ENCODE assay signal across 8 cellular contexts in genomic region chr10:29610331-29610730, GRCh38. TPM values are rescaled to one million over a fixed set of nuclear protein-coding genes. Genes with fewer than 3 reads are reported as not detected.
DNase-seq lines count a peak whose midpoint lies in the region; ATAC-seq and TF ChIP-seq lines count a peak whose summit lies in the region.
"Not testable (repeated sequence)": the region's sequence is repeated elsewhere in the genome, so short reads cannot be mapped to it uniquely, and the experiment has no call there.

No MANE protein-coding gene starts in this region.

- not testable (repeated sequence) for H3K4me3 ChIP-seq in left ventricle myocardium inferior; gastrocnemius medialis; stomach smooth muscle (ENCODE audit: low read length in 2 of 2)

- TF ChIP-seq POLR2A in gastrocnemius medialis (IDR thresholded peaks at IDR 0.05) = not testable (repeated sequence)

- not testable (repeated sequence) for ATAC-seq in T-helper 17 cell, gastrocnemius medialis

- H3K27ac ChIP-seq in left ventricle myocardium inferior (replicated peaks) (peak overlapping the region; percentile 69), gastrocnemius medialis (peak overlapping the region; percentile 95 to 96 (median 96)), stomach smooth muscle (ENCODE audit: low read length) (peak overlapping the region; percentile 53)

- TF ChIP-seq CTCF in endothelial cell (IDR thresholded peaks at IDR 0.05; ENCODE audit: unreplicated experiment); left ventricle myocardium inferior (IDR thresholded peaks at IDR 0.05; ENCODE audit: borderline replicate concordance); nephron progenitor cell (IDR thresholded peaks at IDR 0.05); progenitor cell of endocrine pancreas (IDR thresholded peaks at IDR 0.05; ENCODE audit: unreplicated experiment); gastrocnemius medialis (IDR thresholded peaks at IDR 0.05 in 4 of 5, conservative IDR thresholded peaks at IDR 0.05 in 1 of 5); type B pancreatic cell (conservative IDR thresholded peaks at IDR 0.05): not testable (repeated sequence)

- not testable (repeated sequence) for DNase-seq in T-helper 17 cell; endothelial cell (ENCODE audit: low spot score); left ventricle myocardium inferior; nephron progenitor cell; progenitor cell of endocrine pancreas (ENCODE audit: low spot score, unreplicated experiment); gastrocnemius medialis
- DNase-seq in type B pancreatic cell (ENCODE audit: extremely low spot score, unreplicated experiment) = peak; percentile 1

- H3K4me1 ChIP-seq in left ventricle myocardium inferior (peaks cover 73% of the 10 kb centered on the region), gastrocnemius medialis (peaks cover 80 to 86% of the 10 kb centered on the region in 2 donors), stomach smooth muscle (ENCODE audit: control insufficient read depth, insufficient read depth, low read length) (peaks cover 58% of the 10 kb centered on the region)

- not testable (repeated sequence) for H3K36me3 Mint-ChIP-seq in T-helper 17 cell (ENCODE audit: low read depth)
- H3K36me3 Mint-ChIP-seq in endothelial cell (ENCODE audit: low read depth, unreplicated experiment) = peaks cover 30% of the 10 kb centered on the region
- H3K36me3 Mint-ChIP-seq in nephron progenitor cell (ENCODE audit: low read depth) = peaks cover 36% of the 10 kb centered on the region
- H3K36me3 Mint-ChIP-seq in progenitor cell of endocrine pancreas (ENCODE audit: insufficient read depth) = peaks cover 15% of the 10 kb centered on the region
- H3K36me3 Mint-ChIP-seq in type B pancreatic cell = peaks cover 40% of the 10 kb centered on the region

- not testable (repeated sequence) for H3K9ac ChIP-seq in stomach smooth muscle (ENCODE audit: low read length in 2 of 2)

- H3K4me3 Mint-ChIP-seq in T-helper 17 cell; nephron progenitor cell; progenitor cell of endocrine pancreas (ENCODE audit: low read depth): not testable (repeated sequence)
- H3K4me3 Mint-ChIP-seq in endothelial cell (ENCODE audit: unreplicated experiment) (peak overlapping the region; percentile 74), type B pancreatic cell (peak overlapping the region; percentile 8)

- not testable (repeated sequence) for H3K36me3 ChIP-seq in left ventricle myocardium inferior, gastrocnemius medialis
- H3K36me3 ChIP-seq in stomach smooth muscle (ENCODE audit: control insufficient read depth in 2 of 2, insufficient read depth in 2 of 2, low read length in 2 of 2) = peaks cover 8 to 12% of the 10 kb centered on the region in 2 donors

- H3K27me3 Mint-ChIP-seq in T-helper 17 cell; endothelial cell (ENCODE audit: unreplicated experiment); nephron progenitor cell (ENCODE audit: low read depth, poor library complexity); progenitor cell of endocrine pancreas; type B pancreatic cell: not testable (repeated sequence)

- H3K27me3 ChIP-seq in left ventricle myocardium inferior (ENCODE audit: low read depth); gastrocnemius medialis; stomach smooth muscle (ENCODE audit: control insufficient read depth in 1 of 2, insufficient read depth in 2 of 2, low read length in 2 of 2): not testable (repeated sequence)

- peak overlapping the region; percentile 66 for H3K27ac Mint-ChIP-seq in T-helper 17 cell
- not testable (repeated sequence) for H3K27ac Mint-ChIP-seq in endothelial cell (ENCODE audit: unreplicated experiment)
- H3K27ac Mint-ChIP-seq in nephron progenitor cell = peak overlapping the region; percentile 77
- peak overlapping the region; percentile 24 for H3K27ac Mint-ChIP-seq in progenitor cell of endocrine pancreas
- peak overlapping the region; percentile 57 for H3K27ac Mint-ChIP-seq in type B pancreatic cell

- not testable (repeated sequence) for H3K9me3 ChIP-seq in T-helper 17 cell (ENCODE audit: control insufficient read depth, low read length, poor library complexity, severe bottlenecking); left ventricle myocardium inferior (replicated peaks); gastrocnemius medialis; stomach smooth muscle (ENCODE audit: control insufficient read depth in 2 of 2, low read length in 2 of 2)

- H3K4me1 Mint-ChIP-seq in T-helper 17 cell (peaks cover 14% of the 10 kb centered on the region), nephron progenitor cell (peaks cover 31% of the 10 kb centered on the region), type B pancreatic cell (ENCODE audit: unreplicated experiment) (peaks cover 25% of the 10 kb centered on the region)
- H3K4me1 Mint-ChIP-seq in endothelial cell (ENCODE audit: unreplicated experiment); progenitor cell of endocrine pancreas (ENCODE audit: low read depth): not testable (repeated sequence)

- not testable (repeated sequence) for H3K9me3 Mint-ChIP-seq in endothelial cell (ENCODE audit: unreplicated experiment); progenitor cell of endocrine pancreas (ENCODE audit: low read depth); type B pancreatic cell
- peaks cover 14% of the 10 kb centered on the region for H3K9me3 Mint-ChIP-seq in nephron progenitor cell

- in situ Hi-C loops in gastrocnemius medialis (cut with MboI; ENCODE audit: low sequenced_read_pairs in 4 of 4) = not testable (repeated sequence)

- intact Hi-C loops in left ventricle myocardium inferior (cut with micrococcal nuclease); gastrocnemius medialis (cut with DNase I; ENCODE audit: low total_unique reads): not testable (repeated sequence)

RNA-seq across cellular contexts. Expression of gene SVIL, which starts 24.4 kb away (rescaled TPM):
- total RNA-seq in T-helper 17 cell (10 to 100 TPM; 39.5 to 46.4 TPM), endothelial cell (ENCODE audit: unreplicated experiment) (125 TPM), left ventricle myocardium inferior (403 TPM), progenitor cell of endocrine pancreas (88.2 and 98.8 TPM in 2 replicates), gastrocnemius medialis (1,000 to 10,000 TPM; 1,040 to 1,354 (median 1,121) TPM), type B pancreatic cell (ENCODE audit: low replicate concordance) (171 and 195 TPM in 2 replicates)
